In genomic region chr19:4590559-4590958, GRCh38 we compare ENCODE assay signal across 37 cellular contexts. TPM values are rescaled to one million over a fixed set of nuclear protein-coding genes. Genes with fewer than 3 reads are reported as not detected.
"Had no signal": no experiment of that assay in that cellular context is flagged by ENCODE, and none has a peak within 500 bp of the region (broad histone marks: within the 10 kb centered on the region; RNA-seq: fewer than 3 reads in every experiment).

No MANE protein-coding gene starts in this region.

- H3K9me3 ChIP-seq: body of pancreas, breast epithelium had no signal

- H3K4me1 Mint-ChIP-seq: activated CD4-positive, alpha-beta memory T cell treated with anti-CD3 and anti-CD28 coated beads, Interleukin-2, amount 10 ng/mL, durations not matched to agents 7 days and 5 days; activated CD4-positive, alpha-beta T cell treated with anti-CD3 and anti-CD28 coated beads for 36 hours; activated CD4-positive, alpha-beta T cell treated with anti-CD3 and anti-CD28 coated beads, Interleukin-2, amount 10 ng/mL, durations not matched to agents 7 days and 5 days; activated CD8-positive, alpha-beta memory T cell treated with anti-CD3 and anti-CD28 coated beads, Interleukin-2, amount 10 ng/mL, durations not matched to agents 7 days and 5 days; activated naive CD4-positive, alpha-beta T cell treated with anti-CD3 and anti-CD28 coated beads, Interleukin-2, amount 10 ng/mL, durations not matched to agents 7 days and 5 days; activated naive CD4-positive, alpha-beta T cell treated with anti-CD3 and anti-CD28 coated beads, Interleukin-2, amount 50 U/mL, for 24 hours; activated naive CD8-positive, alpha-beta T cell treated with anti-CD3 and anti-CD28 coated beads, Interleukin-2, amount 10 ng/mL, durations not matched to agents 7 days and 5 days; activated naive CD8-positive, alpha-beta T cell treated with anti-CD3 and anti-CD28 coated beads, Interleukin-2, amount 50 U/mL, for 24 hours had no signal

- DNase-seq: activated CD4-positive, alpha-beta memory T cell treated with anti-CD3 and anti-CD28 coated beads, Interleukin-2, amount 10 ng/mL, durations not matched to agents 7 days and 5 days; activated CD4-positive, alpha-beta T cell treated with anti-CD3 and anti-CD28 coated beads for 1 hour; activated CD4-positive, alpha-beta T cell treated with anti-CD3 and anti-CD28 coated beads for 36 hours; activated CD4-positive, alpha-beta T cell treated with anti-CD3 and anti-CD28 coated beads for 48 hours; activated CD4-positive, alpha-beta T cell treated with anti-CD3 and anti-CD28 coated beads, Interleukin-2, amount 10 ng/mL, durations not matched to agents 7 days and 5 days; activated CD4-positive, alpha-beta T cell treated with anti-CD3 and anti-CD28 coated beads, Interleukin-2, amount 50 U/mL, for 48 hours; activated CD4-positive, CD25-positive, alpha-beta regulatory T cell; activated CD8-positive, alpha-beta memory T cell treated with anti-CD3 and anti-CD28 coated beads for 24 hours; activated CD8-positive, alpha-beta memory T cell treated with anti-CD3 and anti-CD28 coated beads, Interleukin-2, amount 10 ng/mL, durations not matched to agents 7 days and 5 days; activated CD8-positive, alpha-beta memory T cell treated with anti-CD3 and anti-CD28 coated beads, Interleukin-2, amount 50 U/mL, for 48 hours; activated CD8-positive, alpha-beta T cell treated with anti-CD3 and anti-CD28 coated beads, Interleukin-2, amount 10 ng/mL, durations not matched to agents 7 days and 5 days; activated effector memory CD4-positive, alpha-beta T cell treated with Interleukin-2 at 50 U/mL for 16 hours; activated gamma-delta T cell; activated naive CD4-positive, alpha-beta T cell treated with anti-CD3 and anti-CD28 coated beads, Interleukin-2, amount 10 ng/mL, durations not matched to agents 7 days and 5 days; activated naive CD4-positive, alpha-beta T cell treated with Interleukin-2 at 50 U/mL for 16 hours; activated naive CD8-positive, alpha-beta T cell treated with anti-CD3 and anti-CD28 coated beads, Interleukin-2, amount 10 ng/mL, durations not matched to agents 7 days and 5 days; activated naive CD8-positive, alpha-beta T cell treated with anti-CD3 and anti-CD28 coated beads, Interleukin-2, amount 50 U/mL, for 24 hours; activated T-cell treated with anti-CD3 and anti-CD28 coated beads, Interleukin-2, amount 50 U/mL, for 24 hours; activated T-cell treated with anti-CD3 and anti-CD28 coated beads, Interleukin-2, amount 50 U/mL, for 48 hours; amygdala; anterior cingulate cortex; body of pancreas; brain microvascular endothelial cell; central memory CD4-positive, alpha-beta T cell; T-helper 1 cell; T-helper 2 cell; T-helper 9 cell had no signal

- H3K4me1 ChIP-seq: body of pancreas, breast epithelium had no signal

- H3K27ac Mint-ChIP-seq: activated CD4-positive, alpha-beta memory T cell treated with anti-CD3 and anti-CD28 coated beads, Interleukin-2, amount 10 ng/mL, durations not matched to agents 7 days and 5 days; activated CD4-positive, alpha-beta T cell treated with anti-CD3 and anti-CD28 coated beads for 36 hours; activated CD4-positive, alpha-beta T cell treated with anti-CD3 and anti-CD28 coated beads, Interleukin-2, amount 10 ng/mL, durations not matched to agents 7 days and 5 days; activated CD8-positive, alpha-beta memory T cell treated with anti-CD3 and anti-CD28 coated beads, Interleukin-2, amount 10 ng/mL, durations not matched to agents 7 days and 5 days; activated CD8-positive, alpha-beta T cell treated with anti-CD3 and anti-CD28 coated beads, Interleukin-2, amount 10 ng/mL, durations not matched to agents 7 days and 5 days; activated naive CD4-positive, alpha-beta T cell treated with anti-CD3 and anti-CD28 coated beads, Interleukin-2, amount 10 ng/mL, durations not matched to agents 7 days and 5 days; activated naive CD4-positive, alpha-beta T cell treated with anti-CD3 and anti-CD28 coated beads, Interleukin-2, amount 50 U/mL, for 24 hours; activated naive CD8-positive, alpha-beta T cell; activated naive CD8-positive, alpha-beta T cell treated with anti-CD3 and anti-CD28 coated beads, Interleukin-2, amount 10 ng/mL, durations not matched to agents 7 days and 5 days; activated naive CD8-positive, alpha-beta T cell treated with anti-CD3 and anti-CD28 coated beads, Interleukin-2, amount 50 U/mL, for 24 hours; activated T-cell treated with anti-CD3 and anti-CD28 coated beads, Interleukin-2, amount 50 U/mL, for 24 hours; activated T-helper 2 cell treated with anti-CD3 and anti-CD28 coated beads, Interferon-gamma antibody, Interleukin-2, Interleukin-4, amounts not matched to agents 10 μg/mL and 5 μg/mL and 100 μg/mL, durations not matched to agents 14 hours and 24 hours and 36 hours; T-helper 1 cell treated with Interleukin-12 subunit alpha and Interleukin-12 subunit beta and Interleukin-4 antibody, amounts not matched to agents 30 μg/mL and 1 μg/mL, for 36 hours; T-helper 2 cell treated with Interferon-gamma antibody and Interleukin-4, amounts not matched to agents 5 μg/mL and 100 μg/mL, for 36 hours had no signal

- ATAC-seq: activated CD4-positive, alpha-beta T cell treated with anti-CD3 and anti-CD28 coated beads for 36 hours; activated CD4-positive, CD25-positive, alpha-beta regulatory T cell treated with anti-CD3 and anti-CD28 coated beads, Interleukin-2, amount 50 U/mL, for 24 hours; activated CD8-positive, alpha-beta memory T cell treated with anti-CD3 and anti-CD28 coated beads, Interleukin-2, amount 10 ng/mL, durations not matched to agents 7 days and 5 days; activated naive CD8-positive, alpha-beta T cell treated with anti-CD3 and anti-CD28 coated beads, Interleukin-2, amount 50 U/mL, for 24 hours; body of pancreas had no signal

- H3K27ac ChIP-seq: body of pancreas, brain microvascular endothelial cell, breast epithelium, VCaP had no signal

- H3K9me3 Mint-ChIP-seq: activated CD4-positive, alpha-beta memory T cell treated with anti-CD3 and anti-CD28 coated beads, Interleukin-2, amount 10 ng/mL, durations not matched to agents 7 days and 5 days; activated CD4-positive, alpha-beta T cell treated with anti-CD3 and anti-CD28 coated beads, Interleukin-2, amount 10 ng/mL, durations not matched to agents 7 days and 5 days; activated naive CD4-positive, alpha-beta T cell treated with anti-CD3 and anti-CD28 coated beads, Interleukin-2, amount 10 ng/mL, durations not matched to agents 7 days and 5 days; activated naive CD4-positive, alpha-beta T cell treated with anti-CD3 and anti-CD28 coated beads, Interleukin-2, amount 50 U/mL, for 24 hours; activated naive CD8-positive, alpha-beta T cell treated with anti-CD3 and anti-CD28 coated beads, Interleukin-2, amount 10 ng/mL, durations not matched to agents 7 days and 5 days; activated naive CD8-positive, alpha-beta T cell treated with anti-CD3 and anti-CD28 coated beads, Interleukin-2, amount 50 U/mL, for 24 hours; activated T-cell treated with anti-CD3 and anti-CD28 coated beads, Interleukin-2, amount 50 U/mL, for 24 hours; activated T-helper 2 cell treated with anti-CD3 and anti-CD28 coated beads, Interferon-gamma antibody, Interleukin-2, Interleukin-4, amounts not matched to agents 10 μg/mL and 5 μg/mL and 100 μg/mL, durations not matched to agents 14 hours and 24 hours and 36 hours; T-helper 1 cell treated with Interleukin-12 subunit alpha and Interleukin-12 subunit beta and Interleukin-4 antibody, amounts not matched to agents 30 μg/mL and 1 μg/mL, for 36 hours; T-helper 2 cell treated with Interferon-gamma antibody and Interleukin-4, amounts not matched to agents 5 μg/mL and 100 μg/mL, for 36 hours had no signal

- H3K36me3 Mint-ChIP-seq: activated CD8-positive, alpha-beta memory T cell treated with anti-CD3 and anti-CD28 coated beads, Interleukin-2, amount 10 ng/mL, durations not matched to agents 7 days and 5 days; activated naive CD4-positive, alpha-beta T cell treated with anti-CD3 and anti-CD28 coated beads, Interleukin-2, amount 10 ng/mL, durations not matched to agents 7 days and 5 days; activated naive CD4-positive, alpha-beta T cell treated with anti-CD3 and anti-CD28 coated beads, Interleukin-2, amount 50 U/mL, for 24 hours; activated naive CD8-positive, alpha-beta T cell; activated naive CD8-positive, alpha-beta T cell treated with anti-CD3 and anti-CD28 coated beads, Interleukin-2, amount 10 ng/mL, durations not matched to agents 7 days and 5 days had no signal

- H3K36me3 ChIP-seq: brain microvascular endothelial cell, breast epithelium had no signal

- FAIRE-seq: astrocyte, TTC549 had no signal

- H3K4me3 Mint-ChIP-seq: activated CD4-positive, alpha-beta memory T cell treated with anti-CD3 and anti-CD28 coated beads, Interleukin-2, amount 10 ng/mL, durations not matched to agents 7 days and 5 days; activated CD4-positive, alpha-beta T cell treated with anti-CD3 and anti-CD28 coated beads for 36 hours; activated CD4-positive, alpha-beta T cell treated with anti-CD3 and anti-CD28 coated beads, Interleukin-2, amount 10 ng/mL, durations not matched to agents 7 days and 5 days; activated CD8-positive, alpha-beta memory T cell treated with anti-CD3 and anti-CD28 coated beads, Interleukin-2, amount 10 ng/mL, durations not matched to agents 7 days and 5 days; activated CD8-positive, alpha-beta T cell treated with anti-CD3 and anti-CD28 coated beads, Interleukin-2, amount 10 ng/mL, durations not matched to agents 7 days and 5 days; activated naive CD4-positive, alpha-beta T cell treated with anti-CD3 and anti-CD28 coated beads, Interleukin-2, amount 10 ng/mL, durations not matched to agents 7 days and 5 days; activated naive CD4-positive, alpha-beta T cell treated with anti-CD3 and anti-CD28 coated beads, Interleukin-2, amount 50 U/mL, for 24 hours; activated naive CD8-positive, alpha-beta T cell; activated naive CD8-positive, alpha-beta T cell treated with anti-CD3 and anti-CD28 coated beads, Interleukin-2, amount 10 ng/mL, durations not matched to agents 7 days and 5 days; activated naive CD8-positive, alpha-beta T cell treated with anti-CD3 and anti-CD28 coated beads, Interleukin-2, amount 50 U/mL, for 24 hours; activated T-cell treated with anti-CD3 and anti-CD28 coated beads, Interleukin-2, amount 50 U/mL, for 24 hours; T-helper 1 cell treated with Interleukin-12 subunit alpha and Interleukin-12 subunit beta and Interleukin-4 antibody, amounts not matched to agents 30 μg/mL and 1 μg/mL, for 36 hours; T-helper 2 cell treated with Interferon-gamma antibody and Interleukin-4, amounts not matched to agents 5 μg/mL and 100 μg/mL, for 36 hours had no signal

- H3K4me3 ChIP-seq: body of pancreas, breast epithelium had no signal

- H3K27me3 ChIP-seq: body of pancreas had no signal

RNA-seq across cellular contexts. Expression of gene SEMA6B, which starts 31.1 kb away (rescaled TPM):
- total RNA-seq: activated CD4-positive, alpha-beta memory T cell treated with anti-CD3 and anti-CD28 coated beads, Interleukin-2, amount 10 ng/mL, durations not matched to agents 7 days and 5 days; activated CD4-positive, alpha-beta T cell treated with anti-CD3 and anti-CD28 coated beads for 36 hours; activated CD4-positive, alpha-beta T cell treated with anti-CD3 and anti-CD28 coated beads, Interleukin-2, amount 10 ng/mL, durations not matched to agents 7 days and 5 days; activated CD8-positive, alpha-beta memory T cell treated with anti-CD3 and anti-CD28 coated beads, Interleukin-2, amount 10 ng/mL, durations not matched to agents 7 days and 5 days; activated CD8-positive, alpha-beta T cell treated with anti-CD3 and anti-CD28 coated beads, Interleukin-2, amount 10 ng/mL, durations not matched to agents 7 days and 5 days; activated T-helper 2 cell treated with anti-CD3 and anti-CD28 coated beads, Interferon-gamma antibody, Interleukin-2, Interleukin-4, amounts not matched to agents 10 μg/mL and 5 μg/mL and 100 μg/mL, durations not matched to agents 14 hours and 24 hours and 36 hours had no signal

RNA-seq across cellular contexts. Expression of gene LRG1, which starts 50.7 kb away (rescaled TPM):
- total RNA-seq: activated CD8-positive, alpha-beta T cell treated with anti-CD3 and anti-CD28 coated beads, Interleukin-2, amount 10 ng/mL, durations not matched to agents 7 days and 5 days; activated naive CD8-positive, alpha-beta T cell treated with anti-CD3 and anti-CD28 coated beads, Interleukin-2, amount 10 ng/mL, durations not matched to agents 7 days and 5 days had no signal

RNA-seq across cellular contexts. Expression of gene PLIN5, which starts 55.5 kb away (rescaled TPM):
- total RNA-seq: activated CD4-positive, alpha-beta memory T cell treated with anti-CD3 and anti-CD28 coated beads, Interleukin-2, amount 10 ng/mL, durations not matched to agents 7 days and 5 days; activated CD4-positive, alpha-beta T cell treated with anti-CD3 and anti-CD28 coated beads for 36 hours; activated CD4-positive, alpha-beta T cell treated with anti-CD3 and anti-CD28 coated beads, Interleukin-2, amount 10 ng/mL, durations not matched to agents 7 days and 5 days; activated CD8-positive, alpha-beta memory T cell treated with anti-CD3 and anti-CD28 coated beads, Interleukin-2, amount 10 ng/mL, durations not matched to agents 7 days and 5 days; activated CD8-positive, alpha-beta T cell treated with anti-CD3 and anti-CD28 coated beads, Interleukin-2, amount 10 ng/mL, durations not matched to agents 7 days and 5 days; astrocyte had no signal
